8 cellular contexts compared by ENCODE assay signal in genomic region chr3:47420511-47421484, GRCh38.
DNase-seq lines count a peak whose midpoint lies in the region; ATAC-seq and TF ChIP-seq lines count a peak whose summit lies in the region.

No MANE protein-coding gene starts in this region.

- DNase-seq in NCI-H524 (lab: John Stamatoyannopoulos, UW) = peak; percentile 34 to 77
- no peak for DNase-seq in NCI-H524 treated with DMSO at 0.1 percent for 48 hours (lab: John Stamatoyannopoulos, UW)
- peak; percentile 70 for DNase-seq in NCI-H226
- DNase-seq in activated CD4-positive, alpha-beta T cell treated with anti-CD3 and anti-CD28 coated beads for 24 hours (ENCODE audit: low read depth in 2 of 2) = peak; percentile 89 to 91
- peak; percentile 92 for DNase-seq in choroid plexus epithelial cell (ENCODE audit: low read depth)
- peak; percentile 95 for DNase-seq in left kidney (ENCODE audit: low read depth, low spot score)
- DNase-seq in stimulated activated CD4-positive, alpha-beta T cell treated with anti-CD3 and anti-CD28 coated beads, Interleukin-2, amount 100 ng/mL, for 24 hours = peak; percentile 92 to 93

- TF ChIP-seq CTCF in choroid plexus epithelial cell (conservative IDR thresholded peaks at IDR 0.05; ENCODE audit: low read depth, low read length) = peak; percentile 95

- peak; percentile 53 for ATAC-seq in HG03097 (IDR thresholded peaks at IDR 0.05; ENCODE audit: low FRiP score, unreplicated experiment)

- H3K4me3 ChIP-seq in choroid plexus epithelial cell (ENCODE audit: low read depth, low read length) = no peak overlapping the region
